Comparison of ENCODE assay signal across 18 cellular contexts in the genomic region with DNA sequence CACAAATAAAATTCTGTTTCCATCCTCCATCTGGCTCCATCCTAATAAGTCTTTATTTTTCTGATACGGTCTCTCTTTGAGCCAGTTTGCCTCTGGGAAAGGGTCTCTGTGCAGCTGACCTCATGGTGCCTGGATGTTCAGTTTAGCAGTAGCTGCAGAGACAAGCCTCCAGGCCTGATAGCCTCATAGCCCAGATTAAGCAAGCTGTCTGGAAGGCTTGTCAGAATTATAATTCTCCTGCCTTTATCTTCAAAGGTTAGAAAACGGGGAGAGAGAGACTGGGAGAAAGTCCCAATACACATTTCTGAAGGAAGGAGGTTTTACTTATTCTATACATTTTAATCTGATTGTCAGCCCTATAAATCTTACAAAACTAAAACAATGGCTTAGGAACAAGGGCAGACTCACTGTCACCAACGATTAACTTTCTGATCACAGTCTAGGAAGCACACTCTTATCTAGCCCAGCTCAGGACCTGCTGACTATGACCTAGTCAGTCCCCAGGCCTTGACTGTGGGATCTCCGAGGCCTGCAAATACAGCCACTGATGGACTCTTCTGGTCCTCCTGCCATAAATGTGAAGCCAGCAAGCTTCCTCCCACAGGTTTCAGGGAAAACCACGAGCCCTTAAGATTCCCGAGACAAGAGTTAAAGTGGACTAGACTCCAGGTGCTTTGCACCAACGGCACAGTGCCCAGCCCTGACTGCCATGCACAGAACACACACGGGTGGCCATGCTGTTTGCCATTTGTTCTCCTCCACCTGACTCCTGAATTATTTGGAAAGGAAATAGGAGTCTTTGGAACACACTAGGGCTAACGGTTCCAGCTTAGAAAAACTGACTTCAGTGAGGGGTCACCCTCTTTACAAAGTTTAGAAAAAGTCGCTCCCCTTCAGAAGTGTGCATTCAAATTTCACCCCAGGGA.
DNase-seq lines count a peak whose midpoint lies in the region; ATAC-seq and TF ChIP-seq lines count a peak whose summit lies in the region.
"Had no signal": no experiment of that assay in that cellular context is flagged by ENCODE, and none has a peak within 500 bp of the region (broad histone marks: within the 10 kb centered on the region; RNA-seq: fewer than 3 reads in every experiment).

No MANE protein-coding gene starts in this region.

- H3K27ac Mint-ChIP-seq in mesothelial cell of epicardium = peak overlapping the region; percentile 74
- no peak overlapping the region for H3K27ac Mint-ChIP-seq in stimulated activated effector memory CD8-positive, alpha-beta T cell treated with anti-CD3 and anti-CD28 coated beads, Interleukin-12 subunit alpha, Interleukin-12 subunit beta, amount 100 ng/mL, for 72 hours
- no peak overlapping the region for H3K27ac Mint-ChIP-seq in activated CD4-positive, alpha-beta T cell treated with anti-CD3 and anti-CD28 coated beads, Interleukin-2, amount 10 ng/mL, durations not matched to agents 7 days and 5 days
- H3K27ac Mint-ChIP-seq: activated naive CD4-positive, alpha-beta T cell treated with anti-CD3 and anti-CD28 coated beads for 36 hours; CD8-positive, alpha-beta T cell; memory B cell had no signal

- H3K27ac ChIP-seq in BLaER1 = peak overlapping the region; percentile 86
- H3K27ac ChIP-seq: vagina had no signal

- H3K9me3 ChIP-seq in BLaER1 = no peaks in the 10 kb centered on the region
- H3K9me3 ChIP-seq: vagina had no signal

- H3K9me3 Mint-ChIP-seq in mesothelial cell of epicardium = no peaks in the 10 kb centered on the region
- no peaks in the 10 kb centered on the region for H3K9me3 Mint-ChIP-seq in stimulated activated effector memory CD8-positive, alpha-beta T cell treated with anti-CD3 and anti-CD28 coated beads, Interleukin-12 subunit alpha, Interleukin-12 subunit beta, amount 100 ng/mL, for 72 hours
- no peaks in the 10 kb centered on the region for H3K9me3 Mint-ChIP-seq in activated CD4-positive, alpha-beta T cell treated with anti-CD3 and anti-CD28 coated beads, Interleukin-2, amount 10 ng/mL, durations not matched to agents 7 days and 5 days
- H3K9me3 Mint-ChIP-seq: activated naive CD4-positive, alpha-beta T cell treated with anti-CD3 and anti-CD28 coated beads for 36 hours; CD8-positive, alpha-beta T cell; memory B cell; neural crest cell had no signal

- ATAC-seq in stimulated activated effector memory CD8-positive, alpha-beta T cell treated with anti-CD3 and anti-CD28 coated beads, Interleukin-12 subunit alpha, Interleukin-12 subunit beta, amount 100 ng/mL, for 72 hours = no peak
- ATAC-seq: CD8-positive, alpha-beta T cell had no signal

- peaks cover 19% of the 10 kb centered on the region for H3K4me1 Mint-ChIP-seq in mesothelial cell of epicardium
- H3K4me1 Mint-ChIP-seq in stimulated activated effector memory CD8-positive, alpha-beta T cell treated with anti-CD3 and anti-CD28 coated beads, Interleukin-12 subunit alpha, Interleukin-12 subunit beta, amount 100 ng/mL, for 72 hours = peaks cover 29% of the 10 kb centered on the region
- peaks cover 5% of the 10 kb centered on the region for H3K4me1 Mint-ChIP-seq in activated CD4-positive, alpha-beta T cell treated with anti-CD3 and anti-CD28 coated beads, Interleukin-2, amount 10 ng/mL, durations not matched to agents 7 days and 5 days

- POLR2A ChIA-PET in activated CD4-positive, alpha-beta T cell treated with anti-CD3 and anti-CD28 coated beads, Interleukin-2, amount 10 ng/mL, durations not matched to agents 7 days and 5 days (lab: Charles Lee) = no interaction called here

- H4K20me1 ChIP-seq in BLaER1 = no peaks in the 10 kb centered on the region

- 0 out of 2 replicates have a peak, but pooled peaks cover 11% of the 10 kb centered on the region for H3K36me3 ChIP-seq in BLaER1
- H3K36me3 ChIP-seq: vagina had no signal

- peak; percentile 86 for DNase-seq in OCI-M1 (lab: John Stamatoyannopoulos, UW)
- peak; percentile 79 for DNase-seq in cerebellum (ENCODE audit: low spot score)
- no peak for DNase-seq in mesothelial cell of epicardium (ENCODE audit: low spot score in 2 of 2, unreplicated experiment in 2 of 2)
- no peak for DNase-seq in stimulated activated effector memory CD8-positive, alpha-beta T cell treated with anti-CD3 and anti-CD28 coated beads, Interleukin-12 subunit alpha, Interleukin-12 subunit beta, amount 100 ng/mL, for 72 hours (ENCODE audit: low spot score in 2 of 2)
- DNase-seq in NCI-H1092 (lab: John Stamatoyannopoulos, UW) = no peak
- no peak for DNase-seq in activated naive CD4-positive, alpha-beta T cell treated with Interleukin-2 at 50 U/mL for 16 hours
- no peak for DNase-seq in activated CD4-positive, alpha-beta T cell treated with anti-CD3 and anti-CD28 coated beads, Interleukin-2, amount 10 ng/mL, durations not matched to agents 7 days and 5 days
- DNase-seq: activated CD4-positive, alpha-beta T cell treated with anti-CD3 and anti-CD28 coated beads, Interleukin-2, amount 50 U/mL, for 1 hour; activated naive CD4-positive, alpha-beta T cell treated with anti-CD3 and anti-CD28 coated beads for 36 hours; activated T-cell treated with anti-CD3 and anti-CD28 coated beads for 4 hours; CD8-positive, alpha-beta T cell; NCI-H187; NCI-H446; SIG-M5 had no signal

- no peak for TF ChIP-seq CTCF in mesothelial cell of epicardium (IDR thresholded peaks at IDR 0.05; ENCODE audit: unreplicated experiment)

- no peaks in the 10 kb centered on the region for H3K27me3 Mint-ChIP-seq in mesothelial cell of epicardium (ENCODE audit: low read depth)
- no peaks in the 10 kb centered on the region for H3K27me3 Mint-ChIP-seq in activated CD4-positive, alpha-beta T cell treated with anti-CD3 and anti-CD28 coated beads, Interleukin-2, amount 10 ng/mL, durations not matched to agents 7 days and 5 days
- H3K27me3 Mint-ChIP-seq: memory B cell had no signal

- H3K4me1 ChIP-seq in BLaER1 = peaks cover 81% of the 10 kb centered on the region

- H3K27me3 ChIP-seq in BLaER1 = no peaks in the 10 kb centered on the region
- H3K27me3 ChIP-seq: vagina had no signal

- peak overlapping the region; percentile 91 for H3K4me2 ChIP-seq in BLaER1

- H3K4me3 ChIP-seq in BLaER1 = 0 out of 2 replicates have a peak overlapping the region, but pooled peaks have one; percentile 3
- H3K4me3 ChIP-seq: vagina had no signal

- H3K36me3 Mint-ChIP-seq in mesothelial cell of epicardium = no peaks in the 10 kb centered on the region
- H3K36me3 Mint-ChIP-seq in stimulated activated effector memory CD8-positive, alpha-beta T cell treated with anti-CD3 and anti-CD28 coated beads, Interleukin-12 subunit alpha, Interleukin-12 subunit beta, amount 100 ng/mL, for 72 hours = no peaks in the 10 kb centered on the region
- H3K36me3 Mint-ChIP-seq in activated CD4-positive, alpha-beta T cell treated with anti-CD3 and anti-CD28 coated beads, Interleukin-2, amount 10 ng/mL, durations not matched to agents 7 days and 5 days (ENCODE audit: low read depth) = peaks cover 3% of the 10 kb centered on the region

- CTCF ChIA-PET in activated CD4-positive, alpha-beta T cell treated with anti-CD3 and anti-CD28 coated beads, Interleukin-2, amount 10 ng/mL, durations not matched to agents 7 days and 5 days (lab: Charles Lee) = interaction anchor here (0.9 kb wide), 1 partner anchor 11 kb away, joined by 3 read pairs; no protein-coding TSS in a partner anchor

- peak overlapping the region; percentile 77 for H3K9ac ChIP-seq in BLaER1

- H3K4me3 Mint-ChIP-seq in mesothelial cell of epicardium = no peak overlapping the region
- H3K4me3 Mint-ChIP-seq in stimulated activated effector memory CD8-positive, alpha-beta T cell treated with anti-CD3 and anti-CD28 coated beads, Interleukin-12 subunit alpha, Interleukin-12 subunit beta, amount 100 ng/mL, for 72 hours = no peak overlapping the region
- no peak overlapping the region for H3K4me3 Mint-ChIP-seq in activated CD4-positive, alpha-beta T cell treated with anti-CD3 and anti-CD28 coated beads, Interleukin-2, amount 10 ng/mL, durations not matched to agents 7 days and 5 days
- H3K4me3 Mint-ChIP-seq: activated naive CD4-positive, alpha-beta T cell treated with anti-CD3 and anti-CD28 coated beads for 36 hours; CD8-positive, alpha-beta T cell; memory B cell; neural crest cell had no signal

Comparison
In these comparisons a context has a peak if more than half of its experiments do, and no peak if none do; other contexts are left out.
1. DNase-seq: peak in OCI-M1 (single experiment) and cerebellum (single experiment); none in mesothelial cell of epicardium (0 of 2), stimulated activated effector memory CD8-positive, alpha-beta T cell treated with anti-CD3 and anti-CD28 coated beads, Interleukin-12 subunit alpha, Interleukin-12 subunit beta, amount 100 ng/mL, for 72 hours (0 of 2), NCI-H1092 (single experiment), activated naive CD4-positive, alpha-beta T cell treated with Interleukin-2 at 50 U/mL for 16 hours (single experiment) and activated CD4-positive, alpha-beta T cell treated with anti-CD3 and anti-CD28 coated beads, Interleukin-2, amount 10 ng/mL, durations not matched to agents 7 days and 5 days (single experiment).